Comparison of ENCODE assay signal across 1 cellular context in genomic region chr12:132955094-132955932, GRCh38.
TF ChIP-seq lines count a peak whose summit lies in the region.

No MANE protein-coding gene starts in this region.

TF ChIP-seq in HepG2, 621 proteins besides CTCF, POLR2A, EP300 and RAD21 (continued from another document and continues in another):
- TF ChIP-seq KIAA2018 (CRISPR knock-in tag; IDR thresholded peaks at IDR 0.05; ENCODE audit: borderline replicate concordance) (no peak), MTF1 (CRISPR knock-in tag; IDR thresholded peaks at IDR 0.05) (no peak), TARDBP (CRISPR knock-in tag; IDR thresholded peaks at IDR 0.05) (no peak), FOXK1 (CRISPR knock-in tag; IDR thresholded peaks at IDR 0.05; ENCODE audit: borderline replicate concordance, low read depth) (no peak), ARHGAP35 (CRISPR knock-in tag; IDR thresholded peaks at IDR 0.05; ENCODE audit: borderline replicate concordance) (no peak), ZSCAN22 (CRISPR knock-in tag; IDR thresholded peaks at IDR 0.05) (no peak), ZNF780A (CRISPR knock-in tag; IDR thresholded peaks at IDR 0.05) (no peak), ZNF577 (CRISPR knock-in tag; IDR thresholded peaks at IDR 0.05; ENCODE audit: borderline replicate concordance, low read depth) (no peak), SUZ12 (IDR thresholded peaks at IDR 0.05; ENCODE audit: low read depth, low read length) (no peak), ZNF280B (CRISPR knock-in tag; IDR thresholded peaks at IDR 0.05; ENCODE audit: borderline replicate concordance) (no peak), ZNF331 (CRISPR knock-in tag; IDR thresholded peaks at IDR 0.05) (no peak), HNF4A (CRISPR knock-in tag; IDR thresholded peaks at IDR 0.05) (no peak), ISL2 (CRISPR knock-in tag; IDR thresholded peaks at IDR 0.05) (no peak), ZFP1 (CRISPR knock-in tag; IDR thresholded peaks at IDR 0.05) (no peak), HNF4G (IDR thresholded peaks at IDR 0.05; ENCODE audit: borderline replicate concordance, low read depth, low read length) (no peak), HNF4G (CRISPR knock-in tag; IDR thresholded peaks at IDR 0.05; ENCODE audit: borderline replicate concordance, low read depth) (no peak), RFX3 (CRISPR knock-in tag; IDR thresholded peaks at IDR 0.05) (no peak), ZNF766 (CRISPR knock-in tag; IDR thresholded peaks at IDR 0.05; ENCODE audit: borderline replicate concordance) (peak; percentile 36; the same call in 1 of the 2 replicates), ZNF550 (CRISPR knock-in tag; IDR thresholded peaks at IDR 0.05; ENCODE audit: borderline replicate concordance) (no peak), KDM3A (CRISPR knock-in tag; IDR thresholded peaks at IDR 0.05; ENCODE audit: low read depth) (no peak; the same call in 1 of the 2 replicates), ZNF263 (CRISPR knock-in tag; IDR thresholded peaks at IDR 0.05) (no peak), NR0B2 (CRISPR knock-in tag; IDR thresholded peaks at IDR 0.05) (no peak), CENPT (CRISPR knock-in tag; IDR thresholded peaks at IDR 0.05; ENCODE audit: low read depth) (no peak), ZNF317 (CRISPR knock-in tag; IDR thresholded peaks at IDR 0.05) (no peak), TEAD3 (CRISPR knock-in tag; optimal IDR thresholded peaks at IDR 0.05; ENCODE audit: borderline replicate concordance) (no peak), IKZF5 (CRISPR knock-in tag; IDR thresholded peaks at IDR 0.05) (no peak), GFI1 (CRISPR knock-in tag; IDR thresholded peaks at IDR 0.05; ENCODE audit: borderline replicate concordance) (no peak), ZFP90 (CRISPR knock-in tag; IDR thresholded peaks at IDR 0.05; ENCODE audit: borderline replicate concordance) (no peak), CBX2 (IDR thresholded peaks at IDR 0.05; ENCODE audit: low read depth, low read length) (no peak), CBX2 (CRISPR knock-in tag; IDR thresholded peaks at IDR 0.05; ENCODE audit: low read depth) (no peak), ZBTB10 (CRISPR knock-in tag; IDR thresholded peaks at IDR 0.05; ENCODE audit: borderline replicate concordance) (peak; percentile 75; the same call in 1 of the 2 replicates), TFDP2 (CRISPR knock-in tag; IDR thresholded peaks at IDR 0.05) (no peak), FOXM1 (CRISPR knock-in tag; IDR thresholded peaks at IDR 0.05) (no peak), ZNF441 (CRISPR knock-in tag; IDR thresholded peaks at IDR 0.05; ENCODE audit: borderline replicate concordance) (no peak), ZNF781 (CRISPR knock-in tag; IDR thresholded peaks at IDR 0.05; ENCODE audit: borderline replicate concordance, not compliant biosample characterization) (no peak), ATRX (CRISPR knock-in tag; IDR thresholded peaks at IDR 0.05; ENCODE audit: borderline replicate concordance) (no peak), ZNF335 (CRISPR knock-in tag; IDR thresholded peaks at IDR 0.05) (no peak), POLR2G (IDR thresholded peaks at IDR 0.05; ENCODE audit: low read depth, low read length) (no peak; the same call in 1 of the 2 replicates), ZBTB26 (CRISPR knock-in tag; IDR thresholded peaks at IDR 0.05; ENCODE audit: borderline replicate concordance) (no peak), HOXA5 (CRISPR knock-in tag; IDR thresholded peaks at IDR 0.05) (no peak), KDM4B (CRISPR knock-in tag; IDR thresholded peaks at IDR 0.05) (no peak), LBX2 (CRISPR knock-in tag; IDR thresholded peaks at IDR 0.05; ENCODE audit: borderline replicate concordance) (no peak), THRA (CRISPR knock-in tag; IDR thresholded peaks at IDR 0.05; ENCODE audit: borderline replicate concordance) (no peak), SIN3B (IDR thresholded peaks at IDR 0.05; ENCODE audit: low read length) (no peak), MIER2 (CRISPR knock-in tag; IDR thresholded peaks at IDR 0.05) (no peak), GABPB1 (CRISPR knock-in tag; IDR thresholded peaks at IDR 0.05) (peak; percentile 20; the same call in 1 of the 2 replicates), DDIT3 (CRISPR knock-in tag; IDR thresholded peaks at IDR 0.05) (no peak), JUND (CRISPR knock-in tag; IDR thresholded peaks at IDR 0.05) (no peak), ZNF790 (CRISPR knock-in tag; IDR thresholded peaks at IDR 0.05; ENCODE audit: borderline replicate concordance) (no peak), HOXA7 (CRISPR knock-in tag; IDR thresholded peaks at IDR 0.05) (no peak), ZNF234 (CRISPR knock-in tag; conservative IDR thresholded peaks at IDR 0.05) (no peak), PPARG (CRISPR knock-in tag; conservative IDR thresholded peaks at IDR 0.05) (no peak), RARA (CRISPR knock-in tag; IDR thresholded peaks at IDR 0.05) (no peak)
